In the genomic region with DNA sequence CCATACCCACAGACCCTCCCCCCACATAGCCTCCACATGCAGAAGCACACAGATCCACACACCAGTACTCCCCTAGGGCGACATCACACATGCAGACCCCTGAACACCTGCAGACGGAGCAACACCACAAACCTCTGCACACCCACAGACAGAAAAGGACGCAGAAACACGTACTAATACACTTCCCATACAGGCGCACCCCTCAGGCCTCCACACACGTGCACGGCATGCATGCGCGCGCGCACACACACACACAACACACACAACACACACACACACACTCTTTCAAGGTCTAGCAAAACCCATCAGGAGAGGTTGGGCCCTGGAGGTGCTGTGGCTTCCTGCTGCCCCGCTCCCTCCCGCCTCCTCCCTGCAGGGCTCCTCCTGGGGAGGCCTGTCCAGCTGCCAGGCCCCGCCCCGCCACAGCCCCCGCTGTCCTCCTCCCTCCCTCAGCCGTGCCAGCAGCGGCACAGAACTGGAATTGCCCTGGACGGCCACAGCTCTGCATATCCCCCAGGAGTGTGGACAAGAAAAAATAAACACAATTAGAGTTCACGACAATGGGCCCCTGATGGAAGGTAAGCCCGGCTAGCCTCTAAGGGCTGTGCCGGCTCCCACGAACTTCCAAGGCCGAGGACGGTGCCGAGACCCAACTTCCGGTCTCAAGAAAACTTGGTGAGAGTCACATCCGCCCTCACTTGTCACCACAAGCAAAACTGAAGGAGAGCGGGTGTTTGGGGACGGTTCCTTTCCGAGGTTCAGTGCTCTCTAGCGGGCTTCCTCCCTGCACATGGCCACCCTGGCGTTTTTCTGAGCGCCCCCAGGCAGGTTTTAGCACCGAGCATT, we compare ENCODE assay signal across 2 cellular contexts.
TF ChIP-seq lines count a peak whose summit lies in the region.

No MANE protein-coding gene starts in this region.

TF ChIP-seq in HEK293, 187 proteins besides CTCF, POLR2A, EP300 and RAD21 (continued from another document and continues in another):
- TF ChIP-seq, protein P1, sequence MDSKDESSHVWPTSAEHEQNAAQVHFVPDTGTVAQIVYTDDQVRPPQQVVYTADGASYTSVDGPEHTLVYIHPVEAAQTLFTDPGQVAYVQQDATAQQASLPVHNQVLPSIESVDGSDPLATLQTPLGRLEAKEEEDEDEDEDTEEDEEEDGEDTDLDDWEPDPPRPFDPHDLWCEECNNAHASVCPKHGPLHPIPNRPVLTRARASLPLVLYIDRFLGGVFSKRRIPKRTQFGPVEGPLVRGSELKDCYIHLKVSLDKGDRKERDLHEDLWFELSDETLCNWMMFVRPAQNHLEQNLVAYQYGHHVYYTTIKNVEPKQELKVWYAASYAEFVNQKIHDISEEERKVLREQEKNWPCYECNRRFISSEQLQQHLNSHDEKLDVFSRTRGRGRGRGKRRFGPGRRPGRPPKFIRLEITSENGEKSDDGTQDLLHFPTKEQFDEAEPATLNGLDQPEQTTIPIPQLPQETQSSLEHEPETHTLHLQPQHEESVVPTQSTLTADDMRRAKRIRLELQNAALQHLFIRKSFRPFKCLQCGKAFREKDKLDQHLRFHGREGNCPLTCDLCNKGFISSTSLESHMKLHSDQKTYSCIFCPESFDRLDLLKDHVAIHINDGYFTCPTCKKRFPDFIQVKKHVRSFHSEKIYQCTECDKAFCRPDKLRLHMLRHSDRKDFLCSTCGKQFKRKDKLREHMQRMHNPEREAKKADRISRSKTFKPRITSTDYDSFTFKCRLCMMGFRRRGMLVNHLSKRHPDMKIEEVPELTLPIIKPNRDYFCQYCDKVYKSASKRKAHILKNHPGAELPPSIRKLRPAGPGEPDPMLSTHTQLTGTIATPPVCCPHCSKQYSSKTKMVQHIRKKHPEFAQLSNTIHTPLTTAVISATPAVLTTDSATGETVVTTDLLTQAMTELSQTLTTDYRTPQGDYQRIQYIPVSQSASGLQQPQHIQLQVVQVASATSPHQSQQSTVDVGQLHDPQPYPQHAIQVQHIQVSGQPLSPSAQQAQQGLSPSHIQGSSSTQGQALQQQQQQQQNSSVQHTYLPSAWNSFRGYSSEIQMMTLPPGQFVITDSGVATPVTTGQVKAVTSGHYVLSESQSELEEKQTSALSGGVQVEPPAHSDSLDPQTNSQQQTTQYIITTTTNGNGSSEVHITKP (tag by site-specific recombination; IDR thresholded peaks at IDR 0.05): peak; percentile 47; the same call in 1 of the 2 replicates
- TF ChIP-seq ZNF202 (tag by site-specific recombination; IDR thresholded peaks at IDR 0.05; ENCODE audit: borderline replicate concordance): no peak
- TF ChIP-seq, protein P2, sequence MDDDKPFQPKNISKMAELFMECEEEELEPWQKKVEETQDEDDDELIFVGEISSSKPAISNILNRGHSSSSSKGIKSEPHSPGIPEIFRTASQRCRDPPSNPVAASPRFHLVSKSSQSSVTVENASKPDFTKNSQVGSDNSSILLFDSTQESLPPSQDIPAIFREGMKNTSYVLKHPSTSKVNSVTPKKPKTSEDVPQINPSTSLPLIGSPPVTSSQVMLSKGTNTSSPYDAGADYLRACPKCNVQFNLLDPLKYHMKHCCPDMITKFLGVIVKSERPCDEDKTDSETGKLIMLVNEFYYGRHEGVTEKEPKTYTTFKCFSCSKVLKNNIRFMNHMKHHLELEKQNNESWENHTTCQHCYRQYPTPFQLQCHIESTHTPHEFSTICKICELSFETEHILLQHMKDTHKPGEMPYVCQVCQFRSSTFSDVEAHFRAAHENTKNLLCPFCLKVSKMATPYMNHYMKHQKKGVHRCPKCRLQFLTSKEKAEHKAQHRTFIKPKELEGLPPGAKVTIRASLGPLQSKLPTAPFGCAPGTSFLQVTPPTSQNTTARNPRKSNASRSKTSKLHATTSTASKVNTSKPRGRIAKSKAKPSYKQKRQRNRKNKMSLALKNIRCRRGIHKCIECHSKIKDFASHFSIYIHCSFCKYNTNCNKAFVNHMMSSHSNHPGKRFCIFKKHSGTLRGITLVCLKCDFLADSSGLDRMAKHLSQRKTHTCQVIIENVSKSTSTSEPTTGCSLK (tag by site-specific recombination; IDR thresholded peaks at IDR 0.05): no peak
- TF ChIP-seq ZNF529 (tag by site-specific recombination; IDR thresholded peaks at IDR 0.05; ENCODE audit: insufficient replicate concordance): no peak
- 0 out of 2 replicates have a peak, but pooled peaks have one; percentile 7 for TF ChIP-seq OSR2 (tag by site-specific recombination; IDR thresholded peaks at IDR 0.05)
- TF ChIP-seq WT1 (tag by site-specific recombination; IDR thresholded peaks at IDR 0.05): peak; percentile 61
- no peak for TF ChIP-seq YY2 (tag by site-specific recombination; IDR thresholded peaks at IDR 0.05)
- no peak for TF ChIP-seq ZNF624 (tag by site-specific recombination; IDR thresholded peaks at IDR 0.05)
- no peak for TF ChIP-seq MZF1 (tag by site-specific recombination; IDR thresholded peaks at IDR 0.05; ENCODE audit: borderline replicate concordance)
- no peak for TF ChIP-seq YY1 (tag by site-specific recombination; IDR thresholded peaks at IDR 0.05)
- TF ChIP-seq ZNF366 (tag by site-specific recombination; conservative IDR thresholded peaks at IDR 0.05): peak; percentile 73
- no peak for TF ChIP-seq ZNF626 (tag by site-specific recombination; IDR thresholded peaks at IDR 0.05)
- no peak for TF ChIP-seq ZNF660 (tag by site-specific recombination; IDR thresholded peaks at IDR 0.05)
- TF ChIP-seq, protein P3, sequence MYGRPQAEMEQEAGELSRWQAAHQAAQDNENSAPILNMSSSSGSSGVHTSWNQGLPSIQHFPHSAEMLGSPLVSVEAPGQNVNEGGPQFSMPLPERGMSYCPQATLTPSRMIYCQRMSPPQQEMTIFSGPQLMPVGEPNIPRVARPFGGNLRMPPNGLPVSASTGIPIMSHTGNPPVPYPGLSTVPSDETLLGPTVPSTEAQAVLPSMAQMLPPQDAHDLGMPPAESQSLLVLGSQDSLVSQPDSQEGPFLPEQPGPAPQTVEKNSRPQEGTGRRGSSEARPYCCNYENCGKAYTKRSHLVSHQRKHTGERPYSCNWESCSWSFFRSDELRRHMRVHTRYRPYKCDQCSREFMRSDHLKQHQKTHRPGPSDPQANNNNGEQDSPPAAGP (tag by site-specific recombination; IDR thresholded peaks at IDR 0.05): no peak
- TF ChIP-seq ZNF2 (tag by site-specific recombination; IDR thresholded peaks at IDR 0.05): no peak
- TF ChIP-seq, protein P4, sequence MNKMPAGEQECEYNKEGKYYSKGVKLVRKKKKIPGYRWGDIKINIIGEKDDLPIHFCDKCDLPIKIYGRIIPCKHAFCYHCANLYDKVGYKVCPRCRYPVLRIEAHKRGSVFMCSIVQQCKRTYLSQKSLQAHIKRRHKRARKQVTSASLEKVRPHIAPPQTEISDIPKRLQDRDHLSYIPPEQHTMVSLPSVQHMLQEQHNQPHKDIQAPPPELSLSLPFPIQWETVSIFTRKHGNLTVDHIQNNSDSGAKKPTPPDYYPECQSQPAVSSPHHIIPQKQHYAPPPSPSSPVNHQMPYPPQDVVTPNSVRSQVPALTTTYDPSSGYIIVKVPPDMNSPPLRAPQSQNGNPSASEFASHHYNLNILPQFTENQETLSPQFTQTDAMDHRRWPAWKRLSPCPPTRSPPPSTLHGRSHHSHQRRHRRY (tag by site-specific recombination; IDR thresholded peaks at IDR 0.05): no peak
- no peak for TF ChIP-seq GLI4 (tag by site-specific recombination; IDR thresholded peaks at IDR 0.05)
- 0 out of 2 replicates have a peak, but pooled peaks have one; percentile 24 for TF ChIP-seq ZNF391 (tag by site-specific recombination; IDR thresholded peaks at IDR 0.05; ENCODE audit: borderline replicate concordance, low read depth)
- TF ChIP-seq ZNF214 (tag by site-specific recombination; IDR thresholded peaks at IDR 0.05; ENCODE audit: borderline replicate concordance): no peak

TF ChIP-seq in K562, 482 proteins besides CTCF, POLR2A, EP300 and RAD21 (continued from another document and continues in another):
- TF ChIP-seq, protein P5, sequence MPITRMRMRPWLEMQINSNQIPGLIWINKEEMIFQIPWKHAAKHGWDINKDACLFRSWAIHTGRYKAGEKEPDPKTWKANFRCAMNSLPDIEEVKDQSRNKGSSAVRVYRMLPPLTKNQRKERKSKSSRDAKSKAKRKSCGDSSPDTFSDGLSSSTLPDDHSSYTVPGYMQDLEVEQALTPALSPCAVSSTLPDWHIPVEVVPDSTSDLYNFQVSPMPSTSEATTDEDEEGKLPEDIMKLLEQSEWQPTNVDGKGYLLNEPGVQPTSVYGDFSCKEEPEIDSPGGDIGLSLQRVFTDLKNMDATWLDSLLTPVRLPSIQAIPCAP (CRISPR knock-in tag; IDR thresholded peaks at IDR 0.05; ENCODE audit: borderline replicate concordance): peak; percentile 65; the same call in 1 of the 2 replicates
- TF ChIP-seq RNF2 (IDR thresholded peaks at IDR 0.05): peak; percentile 24; the same call in 1 of the 2 replicates
- TF ChIP-seq, protein P6, sequence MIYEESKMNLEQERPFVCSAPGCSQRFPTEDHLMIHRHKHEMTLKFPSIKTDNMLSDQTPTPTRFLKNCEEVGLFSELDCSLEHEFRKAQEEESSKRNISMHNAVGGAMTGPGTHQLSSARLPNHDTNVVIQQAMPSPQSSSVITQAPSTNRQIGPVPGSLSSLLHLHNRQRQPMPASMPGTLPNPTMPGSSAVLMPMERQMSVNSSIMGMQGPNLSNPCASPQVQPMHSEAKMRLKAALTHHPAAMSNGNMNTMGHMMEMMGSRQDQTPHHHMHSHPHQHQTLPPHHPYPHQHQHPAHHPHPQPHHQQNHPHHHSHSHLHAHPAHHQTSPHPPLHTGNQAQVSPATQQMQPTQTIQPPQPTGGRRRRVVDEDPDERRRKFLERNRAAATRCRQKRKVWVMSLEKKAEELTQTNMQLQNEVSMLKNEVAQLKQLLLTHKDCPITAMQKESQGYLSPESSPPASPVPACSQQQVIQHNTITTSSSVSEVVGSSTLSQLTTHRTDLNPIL (CRISPR knock-in tag; IDR thresholded peaks at IDR 0.05): no peak
- TF ChIP-seq TARDBP (IDR thresholded peaks at IDR 0.05): no peak
- TF ChIP-seq, protein P7, sequence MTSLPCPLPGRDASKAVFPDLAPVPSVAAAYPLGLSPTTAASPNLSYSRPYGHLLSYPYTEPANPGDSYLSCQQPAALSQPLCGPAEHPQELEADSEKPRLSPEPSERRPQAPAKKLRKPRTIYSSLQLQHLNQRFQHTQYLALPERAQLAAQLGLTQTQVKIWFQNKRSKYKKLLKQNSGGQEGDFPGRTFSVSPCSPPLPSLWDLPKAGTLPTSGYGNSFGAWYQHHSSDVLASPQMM (CRISPR knock-in tag; IDR thresholded peaks at IDR 0.05): no peak
- no peak for TF ChIP-seq CSDE1 (IDR thresholded peaks at IDR 0.05)
- no peak for TF ChIP-seq PHF21A (IDR thresholded peaks at IDR 0.05; ENCODE audit: borderline replicate concordance, low read depth)
- TF ChIP-seq PTBP1 (IDR thresholded peaks at IDR 0.05; ENCODE audit: low read depth, low read length): no peak
- TF ChIP-seq HMGN3 (IDR thresholded peaks at IDR 0.05; ENCODE audit: borderline replicate concordance, extremely low read depth, insufficient read length, low read depth, low read length): peak; percentile 26
- no peak for TF ChIP-seq HMG20B (CRISPR knock-in tag; IDR thresholded peaks at IDR 0.05)
- peak in 1 of 2 experiments; percentile 57; a peak in 1 of 4 replicates for TF ChIP-seq FOXA3 (CRISPR knock-in tag; conservative IDR thresholded peaks at IDR 0.05 in 1 of 2, IDR thresholded peaks at IDR 0.05 in 1 of 2)
- TF ChIP-seq PRPF4 (IDR thresholded peaks at IDR 0.05; ENCODE audit: insufficient read depth, low read depth, low read length, poor library complexity, severe bottlenecking): no peak
- no peak for TF ChIP-seq ZC3H8 (IDR thresholded peaks at IDR 0.05)
- TF ChIP-seq RBM17 (IDR thresholded peaks at IDR 0.05; ENCODE audit: borderline replicate concordance, low read depth, low read length): no peak
- no peak for TF ChIP-seq RFX1 (IDR thresholded peaks at IDR 0.05)
- no peak for TF ChIP-seq ARHGAP35 (IDR thresholded peaks at IDR 0.05; ENCODE audit: partially characterized antibody)
- TF ChIP-seq ZNF146 (CRISPR knock-in tag; IDR thresholded peaks at IDR 0.05; ENCODE audit: unreplicated experiment): no peak
- TF ChIP-seq C11orf30 (IDR thresholded peaks at IDR 0.05; ENCODE audit: low read depth): no peak
- TF ChIP-seq ESRRA (IDR thresholded peaks at IDR 0.05; ENCODE audit: borderline replicate concordance, low read depth): no peak; the same call in 1 of the 2 replicates
- peak; percentile 67 for TF ChIP-seq MYC (IDR thresholded peaks at IDR 0.05; ENCODE audit: low read depth, low read length)
- no peak for TF ChIP-seq MYC (CRISPR knock-in tag; IDR thresholded peaks at IDR 0.05; ENCODE audit: borderline replicate concordance, low read depth)
- no peak for TF ChIP-seq STAT5B (CRISPR knock-in tag; IDR thresholded peaks at IDR 0.05)
- TF ChIP-seq NRF1 (conservative IDR thresholded peaks at IDR 0.05 in 1 of 2, IDR thresholded peaks at IDR 0.05 in 1 of 2): peak; percentile 65 to 72
- TF ChIP-seq NFE2L1 (tag; IDR thresholded peaks at IDR 0.05; ENCODE audit: borderline replicate concordance, low read depth): no peak
- TF ChIP-seq, protein P8, sequence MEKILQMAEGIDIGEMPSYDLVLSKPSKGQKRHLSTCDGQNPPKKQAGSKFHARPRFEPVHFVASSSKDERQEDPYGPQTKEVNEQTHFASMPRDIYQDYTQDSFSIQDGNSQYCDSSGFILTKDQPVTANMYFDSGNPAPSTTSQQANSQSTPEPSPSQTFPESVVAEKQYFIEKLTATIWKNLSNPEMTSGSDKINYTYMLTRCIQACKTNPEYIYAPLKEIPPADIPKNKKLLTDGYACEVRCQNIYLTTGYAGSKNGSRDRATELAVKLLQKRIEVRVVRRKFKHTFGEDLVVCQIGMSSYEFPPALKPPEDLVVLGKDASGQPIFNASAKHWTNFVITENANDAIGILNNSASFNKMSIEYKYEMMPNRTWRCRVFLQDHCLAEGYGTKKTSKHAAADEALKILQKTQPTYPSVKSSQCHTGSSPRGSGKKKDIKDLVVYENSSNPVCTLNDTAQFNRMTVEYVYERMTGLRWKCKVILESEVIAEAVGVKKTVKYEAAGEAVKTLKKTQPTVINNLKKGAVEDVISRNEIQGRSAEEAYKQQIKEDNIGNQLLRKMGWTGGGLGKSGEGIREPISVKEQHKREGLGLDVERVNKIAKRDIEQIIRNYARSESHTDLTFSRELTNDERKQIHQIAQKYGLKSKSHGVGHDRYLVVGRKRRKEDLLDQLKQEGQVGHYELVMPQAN (IDR thresholded peaks at IDR 0.05; ENCODE audit: borderline replicate concordance): no peak; the same call in 1 of the 2 replicates
- no peak for TF ChIP-seq KLF16 (IDR thresholded peaks at IDR 0.05)
